Comparison of ENCODE assay signal across 17 cellular contexts in genomic region chr1:203009185-203009584, GRCh38. TPM values are rescaled to one million over a fixed set of nuclear protein-coding genes. Genes with fewer than 3 reads are reported as not detected.
DNase-seq lines count a peak whose midpoint lies in the region; ATAC-seq, FAIRE-seq and TF ChIP-seq lines count a peak whose summit lies in the region.
"Had no signal": no experiment of that assay in that cellular context is flagged by ENCODE, and none has a peak within 500 bp of the region (broad histone marks: within the 10 kb centered on the region; RNA-seq: fewer than 3 reads in every experiment).

No MANE protein-coding gene starts in this region.

- no peak for FAIRE-seq in GM12878 (lab: Jason Lieb, UNC)

- no peak overlapping the region for H3K9ac ChIP-seq in MM.1S (ENCODE audit: low read length)
- no peak overlapping the region for H3K9ac ChIP-seq in GM12878 (ENCODE audit: control insufficient read depth, insufficient read depth, low read length)
- no peak overlapping the region for H3K9ac ChIP-seq in neural progenitor cell

- H3K4me1 ChIP-seq in MM.1S (ENCODE audit: low read length) (peaks cover 12% of the 10 kb centered on the region), GM12878 (ENCODE audit: control insufficient read depth, insufficient read depth, low read length) (peaks cover 5% of the 10 kb centered on the region), neural progenitor cell (peaks cover 9% of the 10 kb centered on the region), right cardiac atrium (ENCODE audit: control insufficient read depth, insufficient read depth, low read length) (no peaks in the 10 kb centered on the region)

- TF ChIP-seq EP300 in GM12878 (IDR thresholded peaks at IDR 0.05; ENCODE audit: borderline replicate concordance in 1 of 2, control insufficient read depth in 1 of 2, low read depth in 2 of 2, low read length in 2 of 2) = no peak

- BruUV-seq in GM12878 (replicated peaks; lab: Mats Ljungman, UMichigan) = TSS peak; percentile 54

- SMC1A ChIA-PET in GM12878 (lab: Charles Lee; ENCODE audit: uncharacterized antibody, unreplicated experiment) = interaction anchor here (0.8 kb wide), 1 partner anchor 31 kb away, joined by 3 read pairs; no protein-coding TSS in a partner anchor

- H3K27ac Mint-ChIP-seq in T-helper 2 cell treated with Interferon-gamma antibody and Interleukin-4, amounts not matched to agents 5 μg/mL and 100 μg/mL, for 36 hours = no peak overlapping the region
- no peak overlapping the region for H3K27ac Mint-ChIP-seq in neural progenitor cell
- no peak overlapping the region for H3K27ac Mint-ChIP-seq in glutamatergic neuron (ENCODE audit: unreplicated experiment)

- H3K4me1 Mint-ChIP-seq in T-helper 2 cell treated with Interferon-gamma antibody and Interleukin-4, amounts not matched to agents 5 μg/mL and 100 μg/mL, for 36 hours (ENCODE audit: low read depth) = peaks cover 22% of the 10 kb centered on the region
- H3K4me1 Mint-ChIP-seq in neural progenitor cell (peaks cover 20% of the 10 kb centered on the region), glutamatergic neuron (ENCODE audit: low read depth, unreplicated experiment) (peaks cover 12% of the 10 kb centered on the region)

- H2AFZ ChIP-seq in MM.1S (ENCODE audit: low read length) (no peak overlapping the region), GM12878 (ENCODE audit: control insufficient read depth, low read depth, low read length) (no peak overlapping the region), neural progenitor cell (replicated peaks) (no peak overlapping the region)

- H3K9me2 ChIP-seq in MM.1S (replicated peaks; ENCODE audit: insufficient read depth, low read length) = no peaks in the 10 kb centered on the region

- H3K27ac ChIP-seq in MM.1S (ENCODE audit: low read length) (no peak overlapping the region), GM12878 (ENCODE audit: control insufficient read depth, insufficient read depth) (no peak overlapping the region), neural progenitor cell (no peak overlapping the region), right cardiac atrium (ENCODE audit: low read length) (no peak overlapping the region)
- H3K27ac ChIP-seq: gastrocnemius medialis, upper lobe of left lung had no signal

- intact Hi-C loops in GM12878 (cut with micrococcal nuclease; ENCODE audit: unreplicated experiment) (loop anchor here (10.0 kb wide), 1 partner anchor 204 kb away; the partner anchor contains the start of gene KDM5B), right cardiac atrium (cut with DNase I) (no loop called here)

- POLR2A ChIA-PET in GM12878 (lab: Charles Lee) = interaction anchor here (0.6 to 3.4 kb wide), 4 partner anchors 10 to 647 kb away, joined by 3 to 21 read pairs (median 4); partner anchors contain the start of gene PPFIA4

- H3K36me3 Mint-ChIP-seq in T-helper 2 cell treated with Interferon-gamma antibody and Interleukin-4, amounts not matched to agents 5 μg/mL and 100 μg/mL, for 36 hours (ENCODE audit: low read depth) = peaks cover 35% of the 10 kb centered on the region
- H3K36me3 Mint-ChIP-seq in neural progenitor cell = peaks cover 27% of the 10 kb centered on the region
- no peaks in the 10 kb centered on the region for H3K36me3 Mint-ChIP-seq in glutamatergic neuron (ENCODE audit: unreplicated experiment)

- peak overlapping the region; percentile 72; the same call in 1 of the 2 replicates for H3K4me2 ChIP-seq in MM.1S (ENCODE audit: low read depth, low read length)
- peak overlapping the region; percentile 68; the same call in 1 of the 2 replicates for H3K4me2 ChIP-seq in GM12878 (ENCODE audit: control insufficient read depth, insufficient read depth)
- H3K4me2 ChIP-seq in neural progenitor cell = no peak overlapping the region

- DNase-seq in T-helper 2 cell treated with Interferon-gamma antibody and Interleukin-4, amounts not matched to agents 5 μg/mL and 100 μg/mL, for 36 hours (ENCODE audit: low spot score) = no peak
- DNase-seq in T-helper 2 cell (no peak), MM.1S (no peak), GM12878 (ENCODE audit: low read depth, low spot score) (no peak), neural progenitor cell (ENCODE audit: low spot score) (no peak), right cardiac atrium (no peak), glutamatergic neuron (no peak), NCI-H1105 (lab: John Stamatoyannopoulos, UW) (no peak)
- DNase-seq: 8988T; gastrocnemius medialis; GDM1; NCI-H2107; NCI-H774; Right ventricle myocardium superior; stimulated activated CD4-positive, alpha-beta T cell treated with anti-CD3 and anti-CD28 coated beads, Interleukin-2, amount 100 ng/mL, for 24 hours; upper lobe of left lung had no signal

- H3K9me3 ChIP-seq in MM.1S (replicated peaks; ENCODE audit: insufficient read depth, low read length) (no peaks in the 10 kb centered on the region), GM12878 (replicated peaks; ENCODE audit: control insufficient read depth, insufficient read depth, low read length) (no peaks in the 10 kb centered on the region), neural progenitor cell (ENCODE audit: low read depth) (no peaks in the 10 kb centered on the region), right cardiac atrium (ENCODE audit: control insufficient read depth, low read length) (no peaks in the 10 kb centered on the region)
- H3K9me3 ChIP-seq: gastrocnemius medialis, MG63, upper lobe of left lung had no signal

- H3K9me3 Mint-ChIP-seq in T-helper 2 cell treated with Interferon-gamma antibody and Interleukin-4, amounts not matched to agents 5 μg/mL and 100 μg/mL, for 36 hours = no peaks in the 10 kb centered on the region
- H3K9me3 Mint-ChIP-seq in neural progenitor cell (no peaks in the 10 kb centered on the region), glutamatergic neuron (ENCODE audit: unreplicated experiment) (peaks cover 4% of the 10 kb centered on the region)

- H3F3A ChIP-seq in MM.1S (ENCODE audit: insufficient read depth, low read length) (peaks cover 21% of the 10 kb centered on the region), neural progenitor cell (ENCODE audit: low read depth) (peaks cover 13% of the 10 kb centered on the region)

- no peak for ATAC-seq in GM12878
- no peak for ATAC-seq in right cardiac atrium
- ATAC-seq: gastrocnemius medialis had no signal

- H3K27me3 ChIP-seq in MM.1S (replicated peaks; ENCODE audit: insufficient read depth, low read length) = no peaks in the 10 kb centered on the region
- no peaks in the 10 kb centered on the region for H3K27me3 ChIP-seq in GM12878 (replicated peaks in 1 of 2; ENCODE audit: control insufficient read depth in 2 of 2, insufficient read depth in 2 of 2, low read length in 1 of 2)
- H3K27me3 ChIP-seq in neural progenitor cell = no peaks in the 10 kb centered on the region
- no peaks in the 10 kb centered on the region for H3K27me3 ChIP-seq in right cardiac atrium (ENCODE audit: control insufficient read depth, insufficient read depth)
- H3K27me3 ChIP-seq: gastrocnemius medialis, MG63, upper lobe of left lung had no signal

- TF ChIP-seq RAD21 in GM12878 (IDR thresholded peaks at IDR 0.05; ENCODE audit: insufficient read depth, low read depth, low read length) = no peak

- TF ChIP-seq POLR2A in GM12878 (IDR thresholded peaks at IDR 0.05; ENCODE audit: low read depth, low read length) = no peak

- RAD21 ChIA-PET in GM12878 (lab: Charles Lee; ENCODE audit: unreplicated experiment) = no interaction called here

- WGBS in GM12878 (ENCODE audit: insufficient coverage, insufficient replicate concordance, low lambda C conversion rate, missing lambda C conversion rate) = 98% methylated on average over 3 of the region's 3 CpGs
- WGBS in right cardiac atrium = 91% methylated on average over 3 of the region's 3 CpGs

- peak overlapping the region; percentile 94 for H3K4me3 Mint-ChIP-seq in T-helper 2 cell treated with Interferon-gamma antibody and Interleukin-4, amounts not matched to agents 5 μg/mL and 100 μg/mL, for 36 hours
- peak overlapping the region; percentile 100 for H3K4me3 Mint-ChIP-seq in neural progenitor cell
- no peak overlapping the region for H3K4me3 Mint-ChIP-seq in glutamatergic neuron (ENCODE audit: unreplicated experiment)

- H3K36me3 ChIP-seq in MM.1S (replicated peaks; ENCODE audit: insufficient read depth, low read length) (peaks cover 13% of the 10 kb centered on the region; the same call in 1 of the 2 replicates), GM12878 (ENCODE audit: control insufficient read depth in 2 of 2, insufficient read depth in 2 of 2, low read length in 1 of 2) (peaks cover 2 to 14% of the 10 kb centered on the region in 2 experiments; a peak in 3 of 4 replicates), neural progenitor cell (peaks cover 17% of the 10 kb centered on the region)

- H3K79me2 ChIP-seq in MM.1S (ENCODE audit: low read length) = peaks cover 60% of the 10 kb centered on the region
- peaks cover 33% of the 10 kb centered on the region for H3K79me2 ChIP-seq in GM12878 (ENCODE audit: control insufficient read depth, insufficient read depth, low read length)
- H3K79me2 ChIP-seq in neural progenitor cell (ENCODE audit: low read depth) = peaks cover 64% of the 10 kb centered on the region

- H4K20me1 ChIP-seq in MM.1S (ENCODE audit: insufficient read depth, low read length) (no peaks in the 10 kb centered on the region), GM12878 (ENCODE audit: control insufficient read depth, insufficient read depth) (no peaks in the 10 kb centered on the region), neural progenitor cell (ENCODE audit: low read depth) (peaks cover 9% of the 10 kb centered on the region)

- TF ChIP-seq CTCF in MM.1S (IDR thresholded peaks at IDR 0.05; ENCODE audit: low read length) = no peak
- TF ChIP-seq CTCF in GM12878 (IDR thresholded peaks at IDR 0.05 in 2 of 3, conservative IDR thresholded peaks at IDR 0.05 in 1 of 3; ENCODE audit: control insufficient read depth in 2 of 3, extremely low read depth in 1 of 3, insufficient read depth in 1 of 3, low read depth in 3 of 3, low read length in 3 of 3) = no peak
- TF ChIP-seq CTCF in neural progenitor cell (IDR thresholded peaks at IDR 0.05) = no peak
- TF ChIP-seq CTCF in glutamatergic neuron (IDR thresholded peaks at IDR 0.05; ENCODE audit: partially characterized antibody, unreplicated experiment) = no peak

- CTCF ChIA-PET in GM12878 (lab: Yijun Ruan, JAX) = interaction anchor here (1.2 to 1.6 kb wide), 3 partner anchors 10 to 30 kb away, joined by 5 read pairs; no protein-coding TSS in a partner anchor

- in situ Hi-C loops in GM12878 (cut with MboI) = no loop called here

- H3K4me3 ChIP-seq in MM.1S (ENCODE audit: low read length) (no peak overlapping the region), GM12878 (peak overlapping the region; percentile 32; the same call in 1 of the 2 replicates), neural progenitor cell (peak overlapping the region; percentile 70), right cardiac atrium (ENCODE audit: low read length) (no peak overlapping the region)

- H3K27me3 Mint-ChIP-seq in T-helper 2 cell treated with Interferon-gamma antibody and Interleukin-4, amounts not matched to agents 5 μg/mL and 100 μg/mL, for 36 hours (ENCODE audit: low read depth) = no peaks in the 10 kb centered on the region
- H3K27me3 Mint-ChIP-seq in neural progenitor cell (ENCODE audit: insufficient read depth, low read depth) (peaks cover 2% of the 10 kb centered on the region), glutamatergic neuron (ENCODE audit: unreplicated experiment) (peaks cover 5% of the 10 kb centered on the region)

RNA-seq across cellular contexts. Expression of gene TMEM183A, which starts 2.0 kb away (rescaled TPM):
- 67.8 and 72.7 TPM in 2 replicates for total RNA-seq in GM12878 (2013; cell fraction: nucleolus; rRNA removed)
- total RNA-seq in GM12878 (2014; rRNA removed) = 68.5 and 72.3 TPM in 2 replicates
- 49.4 and 56.1 TPM in 2 replicates for total RNA-seq in GM12878 (2014; rRNA removed; fragmentation: Illumina TruSeq; extraction: Trizol)
- 58.1 and 64.2 TPM in 2 replicates for total RNA-seq in GM12878 (2021)
- polyA plus RNA-seq in GM12878 (2011; ENCODE audit: low read depth) = 34.3 TPM
- 82.5 and 103 TPM in 2 replicates for polyA plus RNA-seq in GM12878 (2011; rRNA removed)
- 110 and 152 TPM in 2 replicates for polyA plus RNA-seq in GM12878 (2011; cell fraction: cytosol; rRNA removed)
- 85.5 and 103 TPM in 2 replicates for polyA plus RNA-seq in GM12878 (2011; cell fraction: nucleus; rRNA removed)
- 35.3 and 35.6 TPM in 2 replicates for polyA plus RNA-seq in GM12878 (2012)
- polyA plus RNA-seq in GM12878 (2014; fragmentation: Illumina TruSeq; extraction: Trizol) = 69.4 and 75.4 TPM in 2 replicates
- polyA plus RNA-seq in GM12878 (2014; fragmentation: Nextera tagmentation; extraction: Ambion mirVana) = 10 to 100 TPM; 12.3 to 25.0 TPM
- 55.5 and 57.8 TPM in 2 replicates for polyA plus RNA-seq in GM12878 (2014; rRNA removed)
- 10 to 100 TPM; 76.8 to 85.6 TPM for polyA plus RNA-seq in GM12878 (2016; fragmentation: Nextera tagmentation; extraction: Ambion mirVana)
- 105 and 118 TPM in 2 replicates for polyA minus RNA-seq in GM12878 (2011; rRNA and poly(A)+ RNA removed)
- 18.4 and 31.5 TPM in 2 replicates for polyA minus RNA-seq in GM12878 (2011; cell fraction: cytosol; rRNA and poly(A)+ RNA removed)
- polyA minus RNA-seq in GM12878 (2011; cell fraction: nucleus; rRNA and poly(A)+ RNA removed) = 33.7 and 49.2 TPM in 2 replicates
- total RNA-seq in neural progenitor cell (ENCODE audit: low replicate concordance) = 92.4 and 111 TPM in 2 replicates
- total RNA-seq in right cardiac atrium = 10 to 100 TPM; 25.9 to 35.8 (median 28.1) TPM
- 16.0 TPM for polyA plus RNA-seq in right cardiac atrium
- 61.5 TPM for total RNA-seq in glutamatergic neuron (ENCODE audit: unreplicated experiment)

RNA-seq across cellular contexts. Expression of gene PPFIA4, which starts 17.1 kb away (rescaled TPM):
- total RNA-seq in GM12878 (2013; cell fraction: nucleolus; rRNA removed) = 287 and 339 TPM in 2 replicates
- 0.54 and 0.79 TPM in 2 replicates for total RNA-seq in GM12878 (2014; rRNA removed)
- total RNA-seq in GM12878 (2014; rRNA removed; fragmentation: Illumina TruSeq; extraction: Trizol) = 0.18 and 0.22 TPM in 2 replicates
- 1.1 and 1.5 TPM in 2 replicates for total RNA-seq in GM12878 (2021)
- polyA plus RNA-seq in GM12878 (2011; ENCODE audit: low read depth) = 10.7 TPM
- polyA plus RNA-seq in GM12878 (2011; rRNA removed) = 14.8 and 19.7 TPM in 2 replicates
- 14.5 and 19.9 TPM in 2 replicates for polyA plus RNA-seq in GM12878 (2011; cell fraction: cytosol; rRNA removed)
- 252 and 384 TPM in 2 replicates for polyA plus RNA-seq in GM12878 (2011; cell fraction: nucleus; rRNA removed)
- polyA plus RNA-seq in GM12878 (2012) = 22.9 and 25.7 TPM in 2 replicates
- 0.34 and 1.1 TPM in 2 replicates for polyA plus RNA-seq in GM12878 (2014; fragmentation: Illumina TruSeq; extraction: Trizol)
- polyA plus RNA-seq in GM12878 (2014; fragmentation: Nextera tagmentation; extraction: Ambion mirVana) = under 1 TPM; 0.02 to 0.11 TPM
- 0.74 and 0.88 TPM in 2 replicates for polyA plus RNA-seq in GM12878 (2014; rRNA removed)
- polyA plus RNA-seq in GM12878 (2016; fragmentation: Nextera tagmentation; extraction: Ambion mirVana) = under 1 TPM in 1 of 2 experiments, not detected in 1; 0.04 TPM
- polyA minus RNA-seq in GM12878 (2011; rRNA and poly(A)+ RNA removed) = 16.0 and 36.5 TPM in 2 replicates
- polyA minus RNA-seq in GM12878 (2011; cell fraction: cytosol; rRNA and poly(A)+ RNA removed) = 5.2 and 8.8 TPM in 2 replicates
- polyA minus RNA-seq in GM12878 (2011; cell fraction: nucleus; rRNA and poly(A)+ RNA removed) = 57.1 and 63.0 TPM in 2 replicates
- total RNA-seq in neural progenitor cell (ENCODE audit: low replicate concordance) = 21.5 and 23.5 TPM in 2 replicates
- total RNA-seq in right cardiac atrium = 10 to 100 TPM; 14.0 to 50.3 (median 29.4) TPM
- polyA plus RNA-seq in right cardiac atrium = 29.3 TPM
- total RNA-seq in glutamatergic neuron (ENCODE audit: unreplicated experiment) = 74.7 TPM

RNA-seq across cellular contexts. Expression of gene CYB5R1, which starts 42.1 kb away (rescaled TPM):
- total RNA-seq in GM12878 (2013; cell fraction: nucleolus; rRNA removed) = 29.1 and 31.8 TPM in 2 replicates
- total RNA-seq in GM12878 (2014; rRNA removed) = 22.3 and 22.4 TPM in 2 replicates
- 12.1 and 12.6 TPM in 2 replicates for total RNA-seq in GM12878 (2014; rRNA removed; fragmentation: Illumina TruSeq; extraction: Trizol)
- total RNA-seq in GM12878 (2021) = 16.9 and 17.0 TPM in 2 replicates
- polyA plus RNA-seq in GM12878 (2011; ENCODE audit: low read depth) = 12.2 TPM
- 12.7 TPM in 2 replicates for polyA plus RNA-seq in GM12878 (2011; rRNA removed)
- polyA plus RNA-seq in GM12878 (2011; cell fraction: cytosol; rRNA removed) = 11.7 and 13.7 TPM in 2 replicates
- polyA plus RNA-seq in GM12878 (2011; cell fraction: nucleus; rRNA removed) = 30.3 and 52.0 TPM in 2 replicates
- 15.6 and 19.7 TPM in 2 replicates for polyA plus RNA-seq in GM12878 (2012)
- polyA plus RNA-seq in GM12878 (2014; fragmentation: Illumina TruSeq; extraction: Trizol) = 19.5 and 22.7 TPM in 2 replicates
- polyA plus RNA-seq in GM12878 (2014; fragmentation: Nextera tagmentation; extraction: Ambion mirVana) = 1 to 10 TPM; 3.2 to 9.1 TPM
- 18.2 and 18.8 TPM in 2 replicates for polyA plus RNA-seq in GM12878 (2014; rRNA removed)
- polyA plus RNA-seq in GM12878 (2016; fragmentation: Nextera tagmentation; extraction: Ambion mirVana) = 10 to 100 TPM; 17.9 to 19.8 TPM
- polyA minus RNA-seq in GM12878 (2011; rRNA and poly(A)+ RNA removed) = 14.5 and 17.7 TPM in 2 replicates
- 3.6 TPM in 2 replicates for polyA minus RNA-seq in GM12878 (2011; cell fraction: cytosol; rRNA and poly(A)+ RNA removed)
- 25.3 and 28.7 TPM in 2 replicates for polyA minus RNA-seq in GM12878 (2011; cell fraction: nucleus; rRNA and poly(A)+ RNA removed)
- total RNA-seq in neural progenitor cell (ENCODE audit: low replicate concordance) = 12.6 and 19.7 TPM in 2 replicates
- 10 to 100 TPM; 64.8 to 91.3 (median 78.1) TPM for total RNA-seq in right cardiac atrium
- 78.0 TPM for polyA plus RNA-seq in right cardiac atrium
- total RNA-seq in glutamatergic neuron (ENCODE audit: unreplicated experiment) = 89.1 TPM

RNA-seq across cellular contexts. Expression of gene ADIPOR1, which starts 51.1 kb away (rescaled TPM):
- 34.3 and 36.9 TPM in 2 replicates for total RNA-seq in GM12878 (2013; cell fraction: nucleolus; rRNA removed)
- 73.1 and 81.9 TPM in 2 replicates for total RNA-seq in GM12878 (2014; rRNA removed)
- total RNA-seq in GM12878 (2014; rRNA removed; fragmentation: Illumina TruSeq; extraction: Trizol) = 58.1 and 59.6 TPM in 2 replicates
- 53.2 and 56.1 TPM in 2 replicates for total RNA-seq in GM12878 (2021)
- 36.8 TPM for polyA plus RNA-seq in GM12878 (2011; ENCODE audit: low read depth)
- 103 and 122 TPM in 2 replicates for polyA plus RNA-seq in GM12878 (2011; rRNA removed)
- polyA plus RNA-seq in GM12878 (2011; cell fraction: cytosol; rRNA removed) = 96.9 and 109 TPM in 2 replicates
- polyA plus RNA-seq in GM12878 (2011; cell fraction: nucleus; rRNA removed) = 40.2 and 57.0 TPM in 2 replicates
- polyA plus RNA-seq in GM12878 (2012) = 44.8 and 49.1 TPM in 2 replicates
- polyA plus RNA-seq in GM12878 (2014; fragmentation: Illumina TruSeq; extraction: Trizol) = 81.5 and 101 TPM in 2 replicates
- 10 to 100 TPM; 18.4 to 25.1 TPM for polyA plus RNA-seq in GM12878 (2014; fragmentation: Nextera tagmentation; extraction: Ambion mirVana)
- 57.7 and 62.1 TPM in 2 replicates for polyA plus RNA-seq in GM12878 (2014; rRNA removed)
- 100 to 1,000 TPM; 117 to 120 TPM for polyA plus RNA-seq in GM12878 (2016; fragmentation: Nextera tagmentation; extraction: Ambion mirVana)
- 166 and 171 TPM in 2 replicates for polyA minus RNA-seq in GM12878 (2011; rRNA and poly(A)+ RNA removed)
- polyA minus RNA-seq in GM12878 (2011; cell fraction: cytosol; rRNA and poly(A)+ RNA removed) = 41.2 and 42.9 TPM in 2 replicates
- 13.5 and 15.8 TPM in 2 replicates for polyA minus RNA-seq in GM12878 (2011; cell fraction: nucleus; rRNA and poly(A)+ RNA removed)
- total RNA-seq in neural progenitor cell (ENCODE audit: low replicate concordance) = 54.6 and 67.0 TPM in 2 replicates
- total RNA-seq in right cardiac atrium = 10 to 100 TPM; 85.6 to 100.0 (median 95.3) TPM
- polyA plus RNA-seq in right cardiac atrium = 75.1 TPM
- 48.4 TPM for total RNA-seq in glutamatergic neuron (ENCODE audit: unreplicated experiment)

Comparison
In these comparisons a context has a peak if more than half of its experiments do, and no peak if none do; other contexts are left out.
1. H3K4me3 ChIP-seq: peak in GM12878 (single experiment) and neural progenitor cell (single experiment); none in MM.1S (single experiment) and right cardiac atrium (single experiment).